In genomic region chr3:8371955-8372600, GRCh38 we compare ENCODE assay signal across 30 cellular contexts.
A peak's percentile ranks its signal among the peaks of the same experiment; 100 is the strongest.
DNase-seq lines count a peak whose midpoint lies in the region; ATAC-seq and TF ChIP-seq lines count a peak whose summit lies in the region.
"Had no signal": no experiment of that assay in that cellular context is flagged by ENCODE, and none has a peak within 500 bp of the region (broad histone marks: within the 10 kb centered on the region; RNA-seq: fewer than 3 reads in every experiment).

No MANE protein-coding gene starts in this region.

- peaks cover 3% of the 10 kb centered on the region for H3K27me3 Mint-ChIP-seq in endodermal cell (ENCODE audit: insufficient read depth)
- no peaks in the 10 kb centered on the region for H3K27me3 Mint-ChIP-seq in activated CD4-positive, alpha-beta T cell treated with anti-CD3 and anti-CD28 coated beads, Interleukin-2, amount 10 ng/mL, durations not matched to agents 7 days and 5 days
- H3K27me3 Mint-ChIP-seq: activated CD8-positive, alpha-beta T cell treated with anti-CD3 and anti-CD28 coated beads for 36 hours; activated naive CD8-positive, alpha-beta T cell had no signal

- no peaks in the 10 kb centered on the region for H3K36me3 Mint-ChIP-seq in endodermal cell (ENCODE audit: low read depth)
- H3K36me3 Mint-ChIP-seq in activated CD4-positive, alpha-beta T cell treated with anti-CD3 and anti-CD28 coated beads, Interleukin-2, amount 10 ng/mL, durations not matched to agents 7 days and 5 days (ENCODE audit: low read depth), result no peaks in the 10 kb centered on the region
- H3K36me3 Mint-ChIP-seq: CD8-positive, alpha-beta T cell had no signal

- 51 to 72% methylated on average over 3 to 11 of the region's 11 CpGs for WGBS in endodermal cell (ENCODE audit: insufficient coverage in 1 of 2, insufficient read length in 1 of 2), 2 experiments
- WGBS in aorta, 2 donors, result 36 to 38% methylated on average over 11 of the region's 11 CpGs

- H3K9me3 ChIP-seq in right atrium auricular region (peaks cover 0 to 15% of the 10 kb centered on the region in 2 donors), endodermal cell (ENCODE audit: control insufficient read depth, low read length) (no peaks in the 10 kb centered on the region), aorta (ENCODE audit: control insufficient read depth, low read length) (no peaks in the 10 kb centered on the region)
- H3K9me3 ChIP-seq: HAP-1, sigmoid colon had no signal

- no peak for TF ChIP-seq CTCF in right atrium auricular region (IDR thresholded peaks at IDR 0.05)
- no peak for TF ChIP-seq CTCF in endodermal cell (conservative IDR thresholded peaks at IDR 0.05)

- H3K27ac ChIP-seq in right atrium auricular region (no peak overlapping the region), endodermal cell (ENCODE audit: low read depth, low read length) (no peak overlapping the region), aorta (ENCODE audit: low read depth in 1 of 2, low read length in 2 of 2) (no peak overlapping the region)
- H3K27ac ChIP-seq: esophagus muscularis mucosa, heart right ventricle, sigmoid colon had no signal

- H3K9me3 Mint-ChIP-seq in endodermal cell, result peaks cover 2% of the 10 kb centered on the region
- H3K9me3 Mint-ChIP-seq in activated CD4-positive, alpha-beta T cell treated with anti-CD3 and anti-CD28 coated beads, Interleukin-2, amount 10 ng/mL, durations not matched to agents 7 days and 5 days, result peaks cover 19% of the 10 kb centered on the region
- H3K9me3 Mint-ChIP-seq: activated T-helper 2 cell treated with anti-CD3 and anti-CD28 coated beads, Interferon-gamma antibody, Interleukin-2, Interleukin-4, amounts not matched to agents 10 μg/mL and 5 μg/mL and 100 μg/mL, durations not matched to agents 14 hours and 24 hours and 36 hours; effector memory CD8-positive, alpha-beta T cell had no signal

- CTCF ChIA-PET in activated CD4-positive, alpha-beta T cell treated with anti-CD3 and anti-CD28 coated beads, Interleukin-2, amount 10 ng/mL, durations not matched to agents 7 days and 5 days (lab: Charles Lee), result interaction anchor here (0.6 kb wide), 1 partner anchor 108 kb away, joined by 4 read pairs; no protein-coding TSS in a partner anchor

- DNase-seq in Right ventricle myocardium inferior (ENCODE audit: missing footprints) (no peak), right atrium auricular region (ENCODE audit: low spot score) (no peak), OCI-M1 (lab: John Stamatoyannopoulos, UW) (peak; percentile 94), endodermal cell (peak; percentile 44), aorta (no peak), NCI-H2029 treated with DMSO at 0.1 percent for 48 hours (lab: John Stamatoyannopoulos, UW) (no peak), NK-92 (lab: John Stamatoyannopoulos, UW; ENCODE audit: unreplicated experiment) (no peak)
- DNase-seq in activated CD4-positive, alpha-beta T cell treated with anti-CD3 and anti-CD28 coated beads, Interleukin-2, amount 10 ng/mL, durations not matched to agents 7 days and 5 days, result no peak
- DNase-seq: 8988T; activated CD4-positive, CD25-positive, alpha-beta regulatory T cell; activated CD8-positive, alpha-beta T cell treated with anti-CD3 and anti-CD28 coated beads for 36 hours; AML-193; anterior cingulate cortex; CD8-positive, alpha-beta T cell; cortex of kidney; DMS153; effector memory CD8-positive, alpha-beta T cell; heart right ventricle; NCI-H1436 treated with DMSO at 0.1 percent for 48 hours; NCI-H446; SHP77 treated with DMSO at 0.1 percent for 48 hours; sigmoid colon; stimulated activated naive CD4-positive, alpha-beta T cell; SW 1271; T-helper 9 cell had no signal

- H3K4me3 ChIP-seq in right atrium auricular region, result no peak overlapping the region
- no peak overlapping the region for H3K4me3 ChIP-seq in endodermal cell (ENCODE audit: low read length)
- no peak overlapping the region for H3K4me3 ChIP-seq in aorta (ENCODE audit: low read length in 2 of 2)
- H3K4me3 ChIP-seq: esophagus muscularis mucosa, HAP-1, heart right ventricle, sigmoid colon had no signal

- no peak overlapping the region for H3K9ac ChIP-seq in endodermal cell (ENCODE audit: extremely low read depth, low read length, poor library complexity, severe bottlenecking)

- ATAC-seq in Right ventricle myocardium inferior, result peak; percentile 70
- peak; percentile 36 for ATAC-seq in aorta (ENCODE audit: low FRiP score)
- ATAC-seq: activated CD8-positive, alpha-beta T cell treated with anti-CD3 and anti-CD28 coated beads for 36 hours; CD8-positive, alpha-beta T cell; effector memory CD8-positive, alpha-beta T cell had no signal

- intact Hi-C loops in Right ventricle myocardium inferior (cut with DNase I) (no loop called here), aorta (cut with DNase I) (no loop called here)

- H3K4me1 ChIP-seq in right atrium auricular region (peaks cover 0 to 19% of the 10 kb centered on the region in 2 donors), endodermal cell (ENCODE audit: control insufficient read depth, insufficient read depth, low read length) (no peaks in the 10 kb centered on the region), aorta (ENCODE audit: control insufficient read depth in 1 of 2, insufficient read depth in 2 of 2, low read length in 2 of 2) (peaks cover 2 to 4% of the 10 kb centered on the region in 2 donors)
- H3K4me1 ChIP-seq: esophagus muscularis mucosa, HAP-1, sigmoid colon had no signal

- H3K4me3 Mint-ChIP-seq in endodermal cell, result no peak overlapping the region
- H3K4me3 Mint-ChIP-seq in activated CD4-positive, alpha-beta T cell treated with anti-CD3 and anti-CD28 coated beads, Interleukin-2, amount 10 ng/mL, durations not matched to agents 7 days and 5 days, result no peak overlapping the region
- H3K4me3 Mint-ChIP-seq: activated CD8-positive, alpha-beta T cell treated with anti-CD3 and anti-CD28 coated beads for 36 hours; activated naive CD8-positive, alpha-beta T cell; CD8-positive, alpha-beta T cell; effector memory CD8-positive, alpha-beta T cell; neural crest cell had no signal

- POLR2A ChIA-PET in activated CD4-positive, alpha-beta T cell treated with anti-CD3 and anti-CD28 coated beads, Interleukin-2, amount 10 ng/mL, durations not matched to agents 7 days and 5 days (lab: Charles Lee), result no interaction called here

- H3K27ac Mint-ChIP-seq in endodermal cell, result no peak overlapping the region
- no peak overlapping the region for H3K27ac Mint-ChIP-seq in activated CD4-positive, alpha-beta T cell treated with anti-CD3 and anti-CD28 coated beads, Interleukin-2, amount 10 ng/mL, durations not matched to agents 7 days and 5 days
- H3K27ac Mint-ChIP-seq: activated CD8-positive, alpha-beta T cell treated with anti-CD3 and anti-CD28 coated beads for 36 hours; activated naive CD8-positive, alpha-beta T cell; activated T-helper 2 cell treated with anti-CD3 and anti-CD28 coated beads, Interferon-gamma antibody, Interleukin-2, Interleukin-4, amounts not matched to agents 10 μg/mL and 5 μg/mL and 100 μg/mL, durations not matched to agents 14 hours and 24 hours and 36 hours; CD8-positive, alpha-beta T cell; effector memory CD8-positive, alpha-beta T cell had no signal

- H3K27me3 ChIP-seq in right atrium auricular region (no peaks in the 10 kb centered on the region), endodermal cell (ENCODE audit: control insufficient read depth, insufficient read depth, low read length, poor library complexity, severe bottlenecking) (no peaks in the 10 kb centered on the region), aorta (ENCODE audit: control insufficient read depth in 1 of 2, insufficient read depth in 2 of 2, low read length in 1 of 2) (no peaks in the 10 kb centered on the region)
- H3K27me3 ChIP-seq: esophagus muscularis mucosa, heart right ventricle, sigmoid colon had no signal

- peaks cover 9% of the 10 kb centered on the region for H3K4me1 Mint-ChIP-seq in endodermal cell
- H3K4me1 Mint-ChIP-seq in activated CD4-positive, alpha-beta T cell treated with anti-CD3 and anti-CD28 coated beads, Interleukin-2, amount 10 ng/mL, durations not matched to agents 7 days and 5 days, result no peaks in the 10 kb centered on the region

- H3K36me3 ChIP-seq in right atrium auricular region, result no peaks in the 10 kb centered on the region
- H3K36me3 ChIP-seq in endodermal cell (ENCODE audit: control insufficient read depth, insufficient read depth, low read length), result no peaks in the 10 kb centered on the region
- no peaks in the 10 kb centered on the region for H3K36me3 ChIP-seq in aorta (ENCODE audit: control insufficient read depth in 1 of 2, insufficient read depth in 2 of 2, low read length in 1 of 2)
- H3K36me3 ChIP-seq: esophagus muscularis mucosa, HAP-1, heart right ventricle, sigmoid colon had no signal

Comparison
In these comparisons a context has a peak if more than half of its experiments do, and no peak if none do; other contexts are left out.
1. DNase-seq: peak in OCI-M1 (single experiment) and endodermal cell (single experiment); none in Right ventricle myocardium inferior (single experiment), right atrium auricular region (single experiment), aorta (0 of 2), NCI-H2029 treated with DMSO at 0.1 percent for 48 hours (single experiment), NK-92 (single experiment) and activated CD4-positive, alpha-beta T cell treated with anti-CD3 and anti-CD28 coated beads, Interleukin-2, amount 10 ng/mL, durations not matched to agents 7 days and 5 days (single experiment).